ENCODE assay signal across 8 cellular contexts in the genomic region with DNA sequence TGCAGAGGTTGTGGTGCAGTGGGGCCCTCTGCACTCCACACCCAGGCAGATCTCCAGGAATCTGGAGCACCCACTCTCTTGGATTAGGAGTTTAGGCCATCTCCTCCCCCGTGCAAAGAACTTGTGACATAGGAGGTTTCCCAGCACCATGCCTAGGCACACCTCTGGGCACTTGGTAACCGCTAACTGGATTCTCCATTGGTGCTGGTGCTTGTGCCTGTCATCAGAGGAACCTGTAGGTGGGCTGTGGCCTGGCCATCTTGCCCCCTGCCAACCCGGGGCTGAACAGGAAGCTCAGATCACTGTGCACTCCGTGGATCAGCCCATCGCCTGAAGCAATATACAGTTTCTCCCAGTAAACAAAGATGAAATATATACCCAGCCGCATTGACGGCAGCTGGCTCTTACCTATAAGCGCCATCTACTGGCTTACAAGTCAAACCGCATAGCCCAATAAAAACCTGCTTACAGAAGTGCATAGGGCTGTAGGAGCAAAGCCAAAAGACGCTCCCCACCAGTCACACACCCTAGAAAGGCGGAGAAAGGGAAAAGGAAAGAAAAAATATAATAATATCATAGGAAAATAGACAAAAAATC. TPM values are rescaled to one million over a fixed set of nuclear protein-coding genes. Genes with fewer than 3 reads are reported as not detected.
A peak's percentile ranks its signal among the peaks of the same experiment; 100 is the strongest.
DNase-seq lines count a peak whose midpoint lies in the region; ATAC-seq and TF ChIP-seq lines count a peak whose summit lies in the region.

No MANE protein-coding gene starts in this region.

- H3K9me3 ChIP-seq in PC-9 (ENCODE audit: insufficient read depth, low read depth), result no peaks in the 10 kb centered on the region
- H3K9me3 ChIP-seq in spleen, result peaks cover 0 to 6% (median 0%) of the 10 kb centered on the region in 8 donors

- TF ChIP-seq CTCF in PC-9 (conservative IDR thresholded peaks at IDR 0.05) (peak; percentile 68), epithelial cell of esophagus (IDR thresholded peaks at IDR 0.05; ENCODE audit: insufficient read depth, low read depth, low read length, missing control alignments) (peak; percentile 56), spleen (IDR thresholded peaks at IDR 0.05 in 8 of 11, conservative IDR thresholded peaks at IDR 0.05 in 3 of 11) (peak in 5 of 11 experiments; percentile 7 to 31 (median 17))

- H3K4me1 ChIP-seq in PC-9 (replicated peaks; ENCODE audit: insufficient read depth), result no peaks in the 10 kb centered on the region; the same call in 1 of the 2 replicates
- no peaks in the 10 kb centered on the region for H3K4me1 ChIP-seq in spleen

- no peak overlapping the region for H3K27ac Mint-ChIP-seq in stimulated activated effector memory CD8-positive, alpha-beta T cell treated with anti-CD3 and anti-CD28 coated beads, Interleukin-12 subunit alpha, Interleukin-12 subunit beta, amount 100 ng/mL, for 72 hours

- CTCF ChIA-PET in PC-9 (lab: Charles Lee), result no interaction called here

- DNase-seq in activated T-cell treated with anti-CD3 and anti-CD28 coated beads, Interleukin-2, amount 50 U/mL, for 4 hours, result no peak
- DNase-seq in activated T-cell treated with anti-CD3 and anti-CD28 coated beads for 4 hours (no peak), HT1080 (ENCODE audit: low read depth) (peak; percentile 43), PC-9 (peak; percentile 46 to 75), epithelial cell of esophagus (ENCODE audit: low read depth) (peak; percentile 69), spleen (no peak)
- DNase-seq in stimulated activated effector memory CD8-positive, alpha-beta T cell treated with anti-CD3 and anti-CD28 coated beads, Interleukin-12 subunit alpha, Interleukin-12 subunit beta, amount 100 ng/mL, for 72 hours (ENCODE audit: low spot score in 2 of 2), result no peak

- WGBS in spleen, 5 donors, result 16 to 26% (median 25%) methylated on average over 5 to 11 of the region's 11 CpGs

- no peaks in the 10 kb centered on the region for H4K20me1 ChIP-seq in PC-9 (ENCODE audit: insufficient read depth)

- H3K4me3 Mint-ChIP-seq in activated T-cell treated with anti-CD3 and anti-CD28 coated beads, Interleukin-2, amount 50 U/mL, for 4 hours, result no peak overlapping the region
- H3K4me3 Mint-ChIP-seq in stimulated activated effector memory CD8-positive, alpha-beta T cell treated with anti-CD3 and anti-CD28 coated beads, Interleukin-12 subunit alpha, Interleukin-12 subunit beta, amount 100 ng/mL, for 72 hours, result no peak overlapping the region

- H3F3A ChIP-seq in PC-9 (ENCODE audit: insufficient read depth, low read depth), result no peaks in the 10 kb centered on the region

- H3K27ac ChIP-seq in PC-9 (no peak overlapping the region), spleen (no peak overlapping the region)

- H3K36me3 ChIP-seq in PC-9 (ENCODE audit: low read depth), result no peaks in the 10 kb centered on the region
- no peaks in the 10 kb centered on the region for H3K36me3 ChIP-seq in spleen

- no peak for TF ChIP-seq POLR2A in spleen (IDR thresholded peaks at IDR 0.05)

- H3K36me3 Mint-ChIP-seq in activated T-cell treated with anti-CD3 and anti-CD28 coated beads, Interleukin-2, amount 50 U/mL, for 4 hours (ENCODE audit: insufficient read depth), result no peaks in the 10 kb centered on the region
- no peaks in the 10 kb centered on the region for H3K36me3 Mint-ChIP-seq in stimulated activated effector memory CD8-positive, alpha-beta T cell treated with anti-CD3 and anti-CD28 coated beads, Interleukin-12 subunit alpha, Interleukin-12 subunit beta, amount 100 ng/mL, for 72 hours

- peak overlapping the region; percentile 47 for H3K4me2 ChIP-seq in PC-9

- H3K4me3 ChIP-seq in PC-9 (no peak overlapping the region), epithelial cell of esophagus (ENCODE audit: low read length) (no peak overlapping the region), spleen (no peak overlapping the region)

- H2AFZ ChIP-seq in PC-9, result 0 out of 2 replicates have a peak overlapping the region, but pooled peaks have one; percentile 63

- H3K79me2 ChIP-seq in PC-9 (ENCODE audit: low read depth), result no peaks in the 10 kb centered on the region

- no peaks in the 10 kb centered on the region for H3K4me1 Mint-ChIP-seq in activated T-cell treated with anti-CD3 and anti-CD28 coated beads, Interleukin-2, amount 50 U/mL, for 4 hours (ENCODE audit: low read depth)
- H3K4me1 Mint-ChIP-seq in stimulated activated effector memory CD8-positive, alpha-beta T cell treated with anti-CD3 and anti-CD28 coated beads, Interleukin-12 subunit alpha, Interleukin-12 subunit beta, amount 100 ng/mL, for 72 hours, result no peaks in the 10 kb centered on the region

- H3K27me3 Mint-ChIP-seq in activated T-cell treated with anti-CD3 and anti-CD28 coated beads, Interleukin-2, amount 50 U/mL, for 4 hours (ENCODE audit: low read depth), result peaks cover 4% of the 10 kb centered on the region

- H3K9me3 Mint-ChIP-seq in activated T-cell treated with anti-CD3 and anti-CD28 coated beads, Interleukin-2, amount 50 U/mL, for 4 hours, result peaks cover 8% of the 10 kb centered on the region
- H3K9me3 Mint-ChIP-seq in stimulated activated effector memory CD8-positive, alpha-beta T cell treated with anti-CD3 and anti-CD28 coated beads, Interleukin-12 subunit alpha, Interleukin-12 subunit beta, amount 100 ng/mL, for 72 hours, result no peaks in the 10 kb centered on the region

- POLR2A ChIA-PET in PC-9 (lab: Charles Lee; ENCODE audit: unreplicated experiment), result no interaction called here

- H3K9me2 ChIP-seq in PC-9 (ENCODE audit: insufficient read depth), result no peaks in the 10 kb centered on the region

- intact Hi-C loops in PC-9 (cut with micrococcal nuclease; ENCODE audit: unreplicated experiment), result loop anchor here (2.0 kb wide), 1 partner anchor 1107 kb away; no protein-coding TSS in a partner anchor
- intact Hi-C loops in spleen (cut with DNase I; ENCODE audit: low total_unique reads), result no loop called here

- BruUV-seq in PC-9 (replicated peaks; lab: Mats Ljungman, UMichigan), result no TSS peak

- ATAC-seq in activated T-cell treated with anti-CD3 and anti-CD28 coated beads, Interleukin-2, amount 50 U/mL, for 4 hours, result peak; percentile 72 to 82
- peak; percentile 83 for ATAC-seq in GM21390 (IDR thresholded peaks at IDR 0.05; ENCODE audit: unreplicated experiment)
- ATAC-seq in stimulated activated effector memory CD8-positive, alpha-beta T cell treated with anti-CD3 and anti-CD28 coated beads, Interleukin-12 subunit alpha, Interleukin-12 subunit beta, amount 100 ng/mL, for 72 hours, result peak; percentile 74

- H3K27me3 ChIP-seq in PC-9 (ENCODE audit: insufficient read depth, low read depth) (no peaks in the 10 kb centered on the region), spleen (replicated peaks in 1 of 7) (peaks cover 0 to 27% (median 0%) of the 10 kb centered on the region in 7 donors)

RNA-seq across cellular contexts. Expression of a gene that starts 19.1 kb away (rescaled TPM):
- not detected for total RNA-seq in activated T-cell treated with anti-CD3 and anti-CD28 coated beads, Interleukin-2, amount 50 U/mL, for 4 hours
- 0.08 TPM in 1 of 2 replicates, not detected in the other for total RNA-seq in HT1080 (2014; rRNA removed; shearing (Covaris generic))
- not detected in 2 replicates for polyA plus RNA-seq in HT1080 (2015; cell fraction: cytosol; rRNA removed)
- polyA plus RNA-seq in HT1080 (2015; cell fraction: nucleus; rRNA removed), result not detected in 2 replicates
- total RNA-seq in PC-9 (2021) (not detected in 2 replicates), spleen (not detected)
- not detected for polyA plus RNA-seq in spleen

RNA-seq across cellular contexts. Expression of a gene that starts 43.5 kb away (rescaled TPM):
- total RNA-seq in activated T-cell treated with anti-CD3 and anti-CD28 coated beads, Interleukin-2, amount 50 U/mL, for 4 hours, result under 1 TPM in 1 of 3 donors, not detected in 2; 0.57 TPM
- not detected in 2 replicates for total RNA-seq in HT1080 (2014; rRNA removed; shearing (Covaris generic))
- polyA plus RNA-seq in HT1080 (2015; cell fraction: cytosol; rRNA removed), result not detected in 2 replicates
- polyA plus RNA-seq in HT1080 (2015; cell fraction: nucleus; rRNA removed), result not detected in 2 replicates
- total RNA-seq in PC-9 (2021) (not detected in 2 replicates), spleen (1 to 10 TPM in 3 of 7 donors, under 1 TPM in 4; 0.19 to 1.4 (median 0.85) TPM)
- polyA plus RNA-seq in spleen, result 1 to 10 TPM in 1 of 3 donors, under 1 TPM in 2; 0.11 to 1.0 (median 0.16) TPM

Comparison
In these comparisons a context has a peak if more than half of its experiments do, and no peak if none do; other contexts are left out.
1. DNase-seq: peak in HT1080 (single experiment), PC-9 (2 of 2) and epithelial cell of esophagus (single experiment); none in activated T-cell treated with anti-CD3 and anti-CD28 coated beads, Interleukin-2, amount 50 U/mL, for 4 hours (single experiment), activated T-cell treated with anti-CD3 and anti-CD28 coated beads for 4 hours (single experiment), stimulated activated effector memory CD8-positive, alpha-beta T cell treated with anti-CD3 and anti-CD28 coated beads, Interleukin-12 subunit alpha, Interleukin-12 subunit beta, amount 100 ng/mL, for 72 hours (0 of 2) and spleen (single experiment).
2. Peak in every context shown above with its lines, with median percentiles within 50 percentile points of each other: ATAC-seq.